Comparison of ENCODE assay signal across 9 cellular contexts in the genomic region with DNA sequence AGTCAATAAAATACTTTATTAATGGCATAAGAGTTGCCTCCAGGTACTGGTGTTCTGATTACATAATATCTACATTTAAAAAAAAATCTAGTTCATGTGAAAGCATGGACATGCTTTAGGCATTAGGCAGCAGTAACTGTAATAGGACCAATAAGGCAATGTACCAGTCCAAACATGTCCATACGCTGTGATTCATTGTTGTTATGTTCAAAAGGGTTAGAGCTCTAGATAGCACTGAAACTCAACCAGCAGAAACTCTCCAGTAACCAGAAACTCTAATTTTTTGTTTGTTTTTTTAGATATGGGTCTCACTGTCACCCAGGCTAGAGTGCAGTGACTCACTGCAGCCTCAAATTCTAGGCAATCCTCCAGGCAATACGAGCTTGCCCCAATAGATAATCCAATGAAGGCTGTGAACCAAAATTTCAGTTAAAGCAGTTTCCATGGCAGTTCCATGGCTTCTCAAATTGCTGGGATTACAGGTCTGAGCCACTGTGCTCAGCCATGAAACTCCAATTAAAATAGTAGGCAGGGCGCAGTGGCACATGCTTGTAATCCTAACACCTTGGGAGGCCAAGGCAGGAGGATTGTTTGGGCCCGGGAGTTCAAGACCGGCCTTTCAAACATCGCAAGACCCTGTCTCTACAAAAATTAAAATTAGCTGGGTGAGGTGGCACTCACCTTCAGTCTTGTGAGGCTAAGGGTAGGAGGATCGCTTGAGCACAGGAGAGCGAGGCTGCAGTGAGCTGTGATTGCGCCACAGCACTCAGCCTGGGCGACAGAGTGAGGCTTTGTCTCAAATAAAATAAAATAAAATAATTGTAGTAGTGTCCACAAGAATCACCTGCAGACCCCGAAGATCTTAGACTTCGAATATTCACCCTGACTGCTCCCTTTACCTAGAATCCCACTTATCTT. TPM values are rescaled to one million over a fixed set of nuclear protein-coding genes. Genes with fewer than 3 reads are reported as not detected.
DNase-seq lines count a peak whose midpoint lies in the region; ATAC-seq and TF ChIP-seq lines count a peak whose summit lies in the region.
"Had no signal": no experiment of that assay in that cellular context is flagged by ENCODE, and none has a peak within 500 bp of the region (broad histone marks: within the 10 kb centered on the region; RNA-seq: fewer than 3 reads in every experiment).

No MANE protein-coding gene starts in this region.

- TF ChIP-seq CTCF in HFF-Myc (IDR thresholded peaks at IDR 0.05; ENCODE audit: low read depth, low read length, missing control alignments) (no peak), thoracic aorta (IDR thresholded peaks at IDR 0.05) (no peak), GM13976 (IDR thresholded peaks at IDR 0.05; ENCODE audit: borderline replicate concordance, control extremely low read depth, extremely low read depth, insufficient read depth, missing control alignments) (no peak)

- peaks cover 36 to 53% of the 10 kb centered on the region in 2 donors for H3K4me1 ChIP-seq in thoracic aorta (ENCODE audit: control insufficient read depth in 1 of 2, low read depth in 2 of 2)

- peak; percentile 99 for DNase-seq in HFF-Myc (ENCODE audit: extremely low read depth, low read depth)
- peak; percentile 92 for DNase-seq in amniotic epithelial cell (ENCODE audit: low read depth)
- no peak for DNase-seq in left cardiac atrium
- DNase-seq in thoracic aorta (ENCODE audit: low spot score), result peak; percentile 4
- no peak for DNase-seq in cortex of kidney (lab: John Stamatoyannopoulos, UW)
- no peak for DNase-seq in GM13976 (ENCODE audit: low spot score)
- no peak for DNase-seq in NCI-H2029 treated with DMSO at 0.1 percent for 48 hours (lab: John Stamatoyannopoulos, UW)
- DNase-seq: NCI-H69 had no signal

- H3K9me3 ChIP-seq in thoracic aorta, result no peaks in the 10 kb centered on the region

- H3K4me3 ChIP-seq in HFF-Myc (replicated peaks; ENCODE audit: low read depth, low read length) (no peak overlapping the region), thoracic aorta (no peak overlapping the region)

- H3K27ac ChIP-seq in thoracic aorta, result peak overlapping the region; percentile 80 to 82

- intact Hi-C loops in left cardiac atrium (cut with DNase I), result no loop called here

- H3K36me3 ChIP-seq in thoracic aorta, result no peaks in the 10 kb centered on the region

- ATAC-seq in left cardiac atrium (peak; percentile 57 to 96), thoracic aorta (ENCODE audit: insufficient number of reproducible peaks, low FRiP score, low read depth) (peak; percentile 99), GM21367 (IDR thresholded peaks at IDR 0.05; ENCODE audit: unreplicated experiment) (no peak)

- no peaks in the 10 kb centered on the region for H3K27me3 ChIP-seq in thoracic aorta (replicated peaks; ENCODE audit: insufficient read depth)

- in situ Hi-C loops in GM13976 (cut with MboI; ENCODE audit: low sequenced_read_pairs, unreplicated experiment), result no loop called here

RNA-seq across cellular contexts. Expression of a gene that starts 36.3 kb away (rescaled TPM):
- total RNA-seq in left cardiac atrium, result 1 to 10 TPM; 1.2 to 1.6 TPM
- 1 to 10 TPM; 4.2 to 8.9 TPM for total RNA-seq in thoracic aorta

RNA-seq across cellular contexts. Expression of a gene that starts 57.6 kb away (rescaled TPM):
- total RNA-seq in left cardiac atrium (10 to 100 TPM; 33.1 to 46.1 TPM), thoracic aorta (10 to 100 TPM; 24.4 to 41.0 TPM)

RNA-seq across cellular contexts. Expression of a gene that starts 58.6 kb away (rescaled TPM):
- total RNA-seq in left cardiac atrium (100 to 1,000 TPM; 181 TPM), thoracic aorta (10 to 100 TPM; 12.3 to 16.4 TPM)

Comparison
In these comparisons a context has a peak if more than half of its experiments do, and no peak if none do; other contexts are left out.
1. DNase-seq: peak in HFF-Myc (single experiment), amniotic epithelial cell (single experiment) and thoracic aorta (single experiment); none in left cardiac atrium (single experiment), cortex of kidney (single experiment), GM13976 (single experiment) and NCI-H2029 treated with DMSO at 0.1 percent for 48 hours (single experiment).
2. RNA of a gene that starts 58.6 kb away (total RNA-seq): 181 TPM in left cardiac atrium; 12.3 to 16.4 TPM in thoracic aorta; every median in the first group is over 10 times any median in the second.